ENCODE assay signal across 14 cellular contexts in genomic region chr18:70450658-70451253, GRCh38.
DNase-seq lines count a peak whose midpoint lies in the region; ATAC-seq and TF ChIP-seq lines count a peak whose summit lies in the region.
"Had no signal": no experiment of that assay in that cellular context is flagged by ENCODE, and none has a peak within 500 bp of the region (broad histone marks: within the 10 kb centered on the region; RNA-seq: fewer than 3 reads in every experiment).

No MANE protein-coding gene starts in this region.

- no peaks in the 10 kb centered on the region for H3K4me1 Mint-ChIP-seq in activated CD4-positive, alpha-beta T cell treated with anti-CD3 and anti-CD28 coated beads, Interleukin-2, amount 10 ng/mL, durations not matched to agents 7 days and 5 days

- peaks cover 0 to 4% (median 0%) of the 10 kb centered on the region in 12 donors for H3K4me1 ChIP-seq in heart left ventricle
- no peaks in the 10 kb centered on the region for H3K4me1 ChIP-seq in right cardiac atrium (ENCODE audit: control insufficient read depth, insufficient read depth, low read length)
- no peaks in the 10 kb centered on the region for H3K4me1 ChIP-seq in upper lobe of right lung
- H3K4me1 ChIP-seq: right atrium auricular region, testis had no signal

- H3K9me3 Mint-ChIP-seq in activated CD4-positive, alpha-beta T cell treated with anti-CD3 and anti-CD28 coated beads, Interleukin-2, amount 10 ng/mL, durations not matched to agents 7 days and 5 days = no peaks in the 10 kb centered on the region

- no peak overlapping the region for H3K27ac Mint-ChIP-seq in activated CD4-positive, alpha-beta T cell treated with anti-CD3 and anti-CD28 coated beads, Interleukin-2, amount 10 ng/mL, durations not matched to agents 7 days and 5 days

- H3K27me3 ChIP-seq in heart left ventricle (no peaks in the 10 kb centered on the region), right cardiac atrium (ENCODE audit: control insufficient read depth, insufficient read depth) (no peaks in the 10 kb centered on the region), upper lobe of right lung (no peaks in the 10 kb centered on the region)
- H3K27me3 ChIP-seq: right atrium auricular region, testis had no signal

- H3K36me3 ChIP-seq in heart left ventricle (no peaks in the 10 kb centered on the region), upper lobe of right lung (no peaks in the 10 kb centered on the region)
- H3K36me3 ChIP-seq: right atrium auricular region had no signal

- no peak overlapping the region for H3K27ac ChIP-seq in heart left ventricle
- no peak overlapping the region for H3K27ac ChIP-seq in right cardiac atrium (ENCODE audit: low read length)
- no peak overlapping the region for H3K27ac ChIP-seq in upper lobe of right lung
- no peak overlapping the region for H3K27ac ChIP-seq in coronary artery
- H3K27ac ChIP-seq: epithelial cell of prostate, right atrium auricular region, testis had no signal

- H3K36me3 Mint-ChIP-seq in activated CD4-positive, alpha-beta T cell treated with anti-CD3 and anti-CD28 coated beads, Interleukin-2, amount 10 ng/mL, durations not matched to agents 7 days and 5 days (ENCODE audit: low read depth) = no peaks in the 10 kb centered on the region

- no peak for TF ChIP-seq POLR2A in heart left ventricle (IDR thresholded peaks at IDR 0.05)
- TF ChIP-seq POLR2A in erythroblast (IDR thresholded peaks at IDR 0.05; ENCODE audit: low read length) = no peak

- CTCF ChIA-PET in activated CD4-positive, alpha-beta T cell treated with anti-CD3 and anti-CD28 coated beads, Interleukin-2, amount 10 ng/mL, durations not matched to agents 7 days and 5 days (lab: Charles Lee) = no interaction called here

- TF ChIP-seq CTCF in heart left ventricle (IDR thresholded peaks at IDR 0.05) (peak in 9 of 12 donors; percentile 3 to 56 (median 34)), upper lobe of right lung (IDR thresholded peaks at IDR 0.05) (peak; percentile 33), coronary artery (IDR thresholded peaks at IDR 0.05) (no peak)

- no peaks in the 10 kb centered on the region for H3K27me3 Mint-ChIP-seq in activated CD4-positive, alpha-beta T cell treated with anti-CD3 and anti-CD28 coated beads, Interleukin-2, amount 10 ng/mL, durations not matched to agents 7 days and 5 days

- POLR2A ChIA-PET in activated CD4-positive, alpha-beta T cell treated with anti-CD3 and anti-CD28 coated beads, Interleukin-2, amount 10 ng/mL, durations not matched to agents 7 days and 5 days (lab: Charles Lee) = no interaction called here

- H3K4me3 Mint-ChIP-seq in activated CD4-positive, alpha-beta T cell treated with anti-CD3 and anti-CD28 coated beads, Interleukin-2, amount 10 ng/mL, durations not matched to agents 7 days and 5 days = no peak overlapping the region

- no peak overlapping the region for H3K4me3 ChIP-seq in heart left ventricle
- no peak overlapping the region for H3K4me3 ChIP-seq in right cardiac atrium (ENCODE audit: low read length)
- H3K4me3 ChIP-seq in upper lobe of right lung = no peak overlapping the region
- H3K4me3 ChIP-seq in coronary artery = no peak overlapping the region
- H3K4me3 ChIP-seq: right atrium auricular region, testis had no signal

- intact Hi-C loops in heart left ventricle (cut with DNase I) = loop anchor here in 5 of 10 donors (1.0 to 5.0 kb wide), 3 partner anchors 253 to 278 kb away; no protein-coding TSS in a partner anchor
- intact Hi-C loops in right cardiac atrium (cut with DNase I) = loop anchor here in 1 of 4 donors (5.0 kb wide), 1 partner anchor 253 kb away; no protein-coding TSS in a partner anchor
- intact Hi-C loops in upper lobe of right lung (cut with DNase I) = loop anchor here (10.0 kb wide), 1 partner anchor 256 kb away; no protein-coding TSS in a partner anchor

- WGBS in heart left ventricle, 4 donors = 42 to 47% (median 44%) methylated on average over 2 of the region's 2 CpGs
- 42% methylated on average over 2 of the region's 2 CpGs for WGBS in right cardiac atrium

- DNase-seq in heart left ventricle (no peak), right cardiac atrium (no peak), OCI-M1 (lab: John Stamatoyannopoulos, UW) (peak; percentile 37), erythroblast (lab: John Stamatoyannopoulos, UW) (peak; percentile 20 to 38), upper lobe of right lung (no peak), A172 (ENCODE audit: low spot score) (no peak), coronary artery (ENCODE audit: low spot score) (no peak)
- no peak for DNase-seq in activated CD4-positive, alpha-beta T cell treated with anti-CD3 and anti-CD28 coated beads, Interleukin-2, amount 10 ng/mL, durations not matched to agents 7 days and 5 days
- DNase-seq: activated CD8-positive, alpha-beta memory T cell treated with anti-CD3 and anti-CD28 coated beads for 24 hours; DMS79; NCI-H2029 treated with DMSO at 0.1 percent for 48 hours; testis had no signal

- H3K9me3 ChIP-seq in heart left ventricle (no peaks in the 10 kb centered on the region), right cardiac atrium (ENCODE audit: control insufficient read depth, low read length) (no peaks in the 10 kb centered on the region), upper lobe of right lung (no peaks in the 10 kb centered on the region)
- H3K9me3 ChIP-seq: right atrium auricular region, testis had no signal

- ATAC-seq in heart left ventricle (no peak), right cardiac atrium (no peak), upper lobe of right lung (no peak)

Comparison
In these comparisons a context has a peak if more than half of its experiments do, and no peak if none do; other contexts are left out.
1. DNase-seq: peak in OCI-M1 (single experiment) and erythroblast (2 of 2); none in heart left ventricle (0 of 5), right cardiac atrium (0 of 3), upper lobe of right lung (single experiment), A172 (single experiment), activated CD4-positive, alpha-beta T cell treated with anti-CD3 and anti-CD28 coated beads, Interleukin-2, amount 10 ng/mL, durations not matched to agents 7 days and 5 days (single experiment) and coronary artery (single experiment).